In the genomic region with DNA sequence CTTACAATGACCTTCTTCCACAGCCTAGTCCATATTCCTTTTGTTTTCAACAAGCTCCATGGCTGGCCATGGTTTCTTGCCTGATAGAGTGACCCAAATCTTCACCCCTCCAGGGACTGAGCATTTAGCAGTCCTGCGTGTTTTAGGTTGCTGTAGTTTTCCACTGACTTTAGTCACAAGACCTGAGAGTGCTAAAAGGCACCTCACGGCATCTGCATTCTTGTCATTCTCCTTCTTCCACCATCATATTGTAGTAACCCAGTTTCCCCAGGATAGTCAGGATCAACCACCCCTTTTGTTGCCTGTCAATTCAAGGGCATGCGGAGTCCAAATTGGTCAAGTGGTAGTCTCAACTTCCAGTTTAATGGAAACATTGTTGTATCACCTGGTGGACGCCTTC, we compare ENCODE assay signal across 9 cellular contexts. TPM values are rescaled to one million over a fixed set of nuclear protein-coding genes. Genes with fewer than 3 reads are reported as not detected.
"Had no signal": no experiment of that assay in that cellular context is flagged by ENCODE, and none has a peak within 500 bp of the region (broad histone marks: within the 10 kb centered on the region; RNA-seq: fewer than 3 reads in every experiment).

No MANE protein-coding gene starts in this region.

- FAIRE-seq: HepG2 had no signal

- H3K9ac ChIP-seq: GM23248 had no signal

- DNase-seq: GM23248, H9, HCEC 1CT, KG1 had no signal

- ATAC-seq: HepG2 had no signal

- H2AFZ ChIP-seq: GM23248 had no signal

- H3K4me3 ChIP-seq: GM23248 had no signal

- H3K27ac ChIP-seq: GM23248, HL-60 had no signal

RNA-seq across cellular contexts. Expression of gene HTR3C, which starts 20.8 kb away (rescaled TPM):
- total RNA-seq: GM23248, H4, H9, HepG2, HT1080 had no signal
- polyA plus RNA-seq: GM23248, HepG2, IgD-negative memory B cell had no signal

RNA-seq across cellular contexts. Expression of gene HTR3E, which starts 23.2 kb away (rescaled TPM):
- total RNA-seq: GM23248, H4, H9, HepG2, HT1080 had no signal
- polyA plus RNA-seq: GM23248, HepG2, IgD-negative memory B cell had no signal

RNA-seq across cellular contexts. Expression of gene HTR3D, which starts 42.1 kb away (rescaled TPM):
- total RNA-seq: GM23248, H4, H9, HepG2, HT1080 had no signal
- polyA plus RNA-seq: GM23248, HepG2, IgD-negative memory B cell had no signal
